Comparison of ENCODE assay signal across 10 cellular contexts in genomic region chr1:95196017-95196416, GRCh38. TPM values are rescaled to one million over a fixed set of nuclear protein-coding genes. Genes with fewer than 3 reads are reported as not detected.
"Had no signal": no experiment of that assay in that cellular context is flagged by ENCODE, and none has a peak within 500 bp of the region (broad histone marks: within the 10 kb centered on the region; RNA-seq: fewer than 3 reads in every experiment).

No MANE protein-coding gene starts in this region.

- H3K4me3 ChIP-seq: ascending aorta, thyroid gland had no signal

- H3K27ac ChIP-seq: thyroid gland had no signal

- DNase-seq: activated CD4-positive, alpha-beta T cell treated with anti-CD3 and anti-CD28 coated beads, Interleukin-2, amount 50 U/mL, for 1 hour; activated naive CD4-positive, alpha-beta T cell treated with Interleukin-2 at 50 U/mL for 16 hours; activated T-cell treated with anti-CD3 and anti-CD28 coated beads for 4 hours; hypothalamus; kidney; mesendoderm; nephron progenitor cell; thyroid gland had no signal

- H3K27me3 ChIP-seq: ascending aorta, thyroid gland had no signal

- H3K9me3 ChIP-seq: ascending aorta, thyroid gland had no signal

- ATAC-seq: stimulated activated memory B cell treated with anti-CD40 and anti-IgM and Interleukin-4, amounts not matched to agents 10 μg/mL and 1 μg/mL and 100 μg/mL, for 72 hours had no signal

- H3K36me3 ChIP-seq: ascending aorta, thyroid gland had no signal

RNA-seq across cellular contexts. Expression of gene RWDD3, which starts 38.0 kb away (rescaled TPM):
- total RNA-seq: ascending aorta had no signal
